Comparison of ENCODE assay signal across 21 cellular contexts in genomic region chr10:12531305-12531738, GRCh38.
A peak's percentile ranks its signal among the peaks of the same experiment; 100 is the strongest.
DNase-seq lines count a peak whose midpoint lies in the region; ATAC-seq and TF ChIP-seq lines count a peak whose summit lies in the region.
"Had no signal": no experiment of that assay in that cellular context is flagged by ENCODE, and none has a peak within 500 bp of the region (broad histone marks: within the 10 kb centered on the region; RNA-seq: fewer than 3 reads in every experiment).

No MANE protein-coding gene starts in this region.

- TF ChIP-seq CTCF in gastrocnemius medialis (IDR thresholded peaks at IDR 0.05 in 4 of 5, conservative IDR thresholded peaks at IDR 0.05 in 1 of 5) = no peak
- no peak for TF ChIP-seq CTCF in mesothelial cell of epicardium (IDR thresholded peaks at IDR 0.05; ENCODE audit: unreplicated experiment)

- H3K9me3 Mint-ChIP-seq in mesothelial cell of epicardium = peaks cover 8% of the 10 kb centered on the region
- H3K9me3 Mint-ChIP-seq: activated naive CD4-positive, alpha-beta T cell treated with anti-CD3 and anti-CD28 coated beads, Interleukin-2, amount 50 U/mL, for 72 hours; stimulated activated effector memory CD8-positive, alpha-beta T cell treated with anti-CD3 and anti-CD28 coated beads, Interleukin-12 subunit alpha, Interleukin-12 subunit beta, amount 100 ng/mL, for 72 hours had no signal

- H3K27me3 Mint-ChIP-seq in mesothelial cell of epicardium (ENCODE audit: low read depth) = peaks cover 4% of the 10 kb centered on the region
- H3K27me3 Mint-ChIP-seq: T-cell had no signal

- H3K27ac Mint-ChIP-seq in mesothelial cell of epicardium = no peak overlapping the region
- H3K27ac Mint-ChIP-seq: activated naive CD4-positive, alpha-beta T cell treated with anti-CD3 and anti-CD28 coated beads, Interleukin-2, amount 50 U/mL, for 72 hours; stimulated activated effector memory CD8-positive, alpha-beta T cell treated with anti-CD3 and anti-CD28 coated beads, Interleukin-12 subunit alpha, Interleukin-12 subunit beta, amount 100 ng/mL, for 72 hours; T-cell had no signal

- DNase-seq in DMS 273 (lab: John Stamatoyannopoulos, UW; ENCODE audit: unreplicated experiment) = peak; percentile 5
- DNase-seq in DMS 273 treated with DMSO at 0.1 percent for 48 hours (lab: John Stamatoyannopoulos, UW) = no peak
- DNase-seq in caudate nucleus (lab: John Stamatoyannopoulos, UW) = peak in 31 of 61 donors; percentile 4 to 74 (median 25)
- DNase-seq in islet precursor cell = peak; percentile 13
- peak in 1 of 2 donors; percentile 39 for DNase-seq in gastrocnemius medialis
- no peak for DNase-seq in effector memory CD4-positive, alpha-beta T cell
- DNase-seq in mesothelial cell of epicardium (ENCODE audit: low spot score in 2 of 2, unreplicated experiment in 2 of 2) = no peak
- DNase-seq: activated CD4-positive, alpha-beta T cell treated with anti-CD3 and anti-CD28 coated beads, Interleukin-2, amount 50 U/mL, for 4 hours; activated T-cell treated with anti-CD3 and anti-CD28 coated beads, Interleukin-2, amount 50 U/mL, for 48 hours; C1 segment of cervical spinal cord; NCI-H1092 treated with DMSO at 0.1 percent for 48 hours; SHP77; T-cell; upper lobe of left lung had no signal

- H3K36me3 Mint-ChIP-seq in mesothelial cell of epicardium = no peaks in the 10 kb centered on the region
- H3K36me3 Mint-ChIP-seq: activated naive CD4-positive, alpha-beta T cell treated with anti-CD3 and anti-CD28 coated beads, Interleukin-2, amount 50 U/mL, for 72 hours; stimulated activated effector memory CD8-positive, alpha-beta T cell treated with anti-CD3 and anti-CD28 coated beads, Interleukin-12 subunit alpha, Interleukin-12 subunit beta, amount 100 ng/mL, for 72 hours had no signal

- H3K9me3 ChIP-seq in gastrocnemius medialis = no peaks in the 10 kb centered on the region
- H3K9me3 ChIP-seq in effector memory CD4-positive, alpha-beta T cell (ENCODE audit: control insufficient read depth, low read length) = no peaks in the 10 kb centered on the region
- H3K9me3 ChIP-seq: upper lobe of left lung had no signal

- ATAC-seq in gastrocnemius medialis = peak; percentile 64 to 82
- no peak for ATAC-seq in GM19463 (IDR thresholded peaks at IDR 0.05; ENCODE audit: unreplicated experiment)
- ATAC-seq: activated naive CD4-positive, alpha-beta T cell treated with anti-CD3 and anti-CD28 coated beads, Interleukin-2, amount 50 U/mL, for 72 hours; esophagus mucosa; stimulated activated effector memory CD8-positive, alpha-beta T cell treated with anti-CD3 and anti-CD28 coated beads, Interleukin-12 subunit alpha, Interleukin-12 subunit beta, amount 100 ng/mL, for 72 hours; T-cell had no signal

- TF ChIP-seq POLR2A in gastrocnemius medialis (IDR thresholded peaks at IDR 0.05) = no peak

- no peak overlapping the region for H3K4me3 ChIP-seq in gastrocnemius medialis
- no peak overlapping the region for H3K4me3 ChIP-seq in effector memory CD4-positive, alpha-beta T cell (ENCODE audit: insufficient read depth, low read depth, low read length, poor library complexity, severe bottlenecking)
- H3K4me3 ChIP-seq: dorsolateral prefrontal cortex, hepatocyte, upper lobe of left lung had no signal

- no peaks in the 10 kb centered on the region for H3K4me1 ChIP-seq in gastrocnemius medialis
- H3K4me1 ChIP-seq in effector memory CD4-positive, alpha-beta T cell (ENCODE audit: control insufficient read depth, insufficient read depth, low read length, poor library complexity, severe bottlenecking) = no peaks in the 10 kb centered on the region

- in situ Hi-C loops in gastrocnemius medialis (cut with MboI; ENCODE audit: low sequenced_read_pairs in 4 of 4) = no loop called here

- H3K4me1 Mint-ChIP-seq in mesothelial cell of epicardium = no peaks in the 10 kb centered on the region

- no peak overlapping the region for H3K27ac ChIP-seq in caudate nucleus (ENCODE audit: low read depth, low read length)
- peak overlapping the region in 2 of 4 donors; percentile 37 to 61 for H3K27ac ChIP-seq in gastrocnemius medialis
- H3K27ac ChIP-seq in effector memory CD4-positive, alpha-beta T cell (ENCODE audit: insufficient read depth, low read length, poor library complexity, severe bottlenecking) = no peak overlapping the region
- H3K27ac ChIP-seq: 22Rv1, hepatocyte had no signal

- intact Hi-C loops in gastrocnemius medialis (cut with DNase I; ENCODE audit: low total_unique reads) = no loop called here

- no peaks in the 10 kb centered on the region for H3K36me3 ChIP-seq in gastrocnemius medialis
- no peaks in the 10 kb centered on the region for H3K36me3 ChIP-seq in effector memory CD4-positive, alpha-beta T cell (ENCODE audit: control insufficient read depth, insufficient read depth, low read length)
- H3K36me3 ChIP-seq: upper lobe of left lung had no signal

- H3K27me3 ChIP-seq in gastrocnemius medialis = no peaks in the 10 kb centered on the region
- H3K27me3 ChIP-seq in effector memory CD4-positive, alpha-beta T cell (replicated peaks; ENCODE audit: control insufficient read depth, insufficient read depth, low read length, poor library complexity, severe bottlenecking) = no peaks in the 10 kb centered on the region
- H3K27me3 ChIP-seq: dorsolateral prefrontal cortex, hepatocyte, upper lobe of left lung had no signal

- H3K4me3 Mint-ChIP-seq in mesothelial cell of epicardium = no peak overlapping the region
- H3K4me3 Mint-ChIP-seq: stimulated activated effector memory CD8-positive, alpha-beta T cell treated with anti-CD3 and anti-CD28 coated beads, Interleukin-12 subunit alpha, Interleukin-12 subunit beta, amount 100 ng/mL, for 72 hours; T-cell had no signal

Comparison
In these comparisons a context has a peak if more than half of its experiments do, and no peak if none do; other contexts are left out.
1. DNase-seq: peak in DMS 273 (single experiment), caudate nucleus (31 of 61) and islet precursor cell (single experiment); none in DMS 273 treated with DMSO at 0.1 percent for 48 hours (single experiment), effector memory CD4-positive, alpha-beta T cell (0 of 3) and mesothelial cell of epicardium (0 of 2).